In genomic region chr19:45468803-45469131, GRCh38 we compare ENCODE assay signal across 8 cellular contexts. TPM values are rescaled to one million over a fixed set of nuclear protein-coding genes. Genes with fewer than 3 reads are reported as not detected.
DNase-seq lines count a peak whose midpoint lies in the region; ATAC-seq lines count a peak whose summit lies in the region.

No MANE protein-coding gene starts in this region.

- ATAC-seq in HG03457 (IDR thresholded peaks at IDR 0.05; ENCODE audit: unreplicated experiment): peak; percentile 8
- ATAC-seq in activated naive CD8-positive, alpha-beta T cell treated with anti-CD3 and anti-CD28 coated beads, Interleukin-2, amount 10 ng/mL, durations not matched to agents 7 days and 5 days (ENCODE audit: low read depth): peak; percentile 19
- peak; percentile 51 to 58 for ATAC-seq in stimulated activated naive B cell treated with anti-CD40 and anti-IgM and Interleukin-4, amounts not matched to agents 10 μg/mL and 1 μg/mL and 100 μg/mL, for 72 hours (replicated peaks)

- H3K27ac ChIP-seq in iPS DF 6.9 (ENCODE audit: low read length): no peak overlapping the region

- H3K36me3 ChIP-seq in iPS DF 6.9 (ENCODE audit: control insufficient read depth, insufficient read depth, low read length): no peaks in the 10 kb centered on the region

- no peaks in the 10 kb centered on the region for H3K4me1 ChIP-seq in iPS DF 6.9 (ENCODE audit: control insufficient read depth, insufficient read depth, low read length)

- peak; percentile 68 for DNase-seq in SIG-M5 treated with dmso at 0.1 percent for 504 hours (lab: John Stamatoyannopoulos, UW; ENCODE audit: unreplicated experiment)
- no peak for DNase-seq in SIG-M5 (lab: John Stamatoyannopoulos, UW)
- DNase-seq in activated naive CD8-positive, alpha-beta T cell treated with anti-CD3 and anti-CD28 coated beads, Interleukin-2, amount 10 ng/mL, durations not matched to agents 7 days and 5 days: no peak
- DNase-seq in iPS DF 6.9 (ENCODE audit: low read depth, low spot score): no peak
- no peak for DNase-seq in stimulated activated naive B cell treated with anti-CD40 and anti-IgM and Interleukin-4, amounts not matched to agents 10 μg/mL and 1 μg/mL and 100 μg/mL, for 72 hours
- DNase-seq in amniotic stem cell (lab: John Stamatoyannopoulos, UW): no peak
- no peak for DNase-seq in kidney tubule cell (ENCODE audit: low spot score)

- H3K27me3 Mint-ChIP-seq in activated naive CD8-positive, alpha-beta T cell treated with anti-CD3 and anti-CD28 coated beads, Interleukin-2, amount 10 ng/mL, durations not matched to agents 7 days and 5 days: peaks cover 35% of the 10 kb centered on the region
- peaks cover 18 to 29% of the 10 kb centered on the region in 2 donors for H3K27me3 Mint-ChIP-seq in stimulated activated naive B cell treated with anti-CD40 and anti-IgM and Interleukin-4, amounts not matched to agents 10 μg/mL and 1 μg/mL and 100 μg/mL, for 72 hours

- no peaks in the 10 kb centered on the region for H3K27me3 ChIP-seq in iPS DF 6.9 (ENCODE audit: control insufficient read depth, insufficient read depth, low read length)

- no peaks in the 10 kb centered on the region for H3K9me3 Mint-ChIP-seq in activated naive CD8-positive, alpha-beta T cell treated with anti-CD3 and anti-CD28 coated beads, Interleukin-2, amount 10 ng/mL, durations not matched to agents 7 days and 5 days
- no peaks in the 10 kb centered on the region for H3K9me3 Mint-ChIP-seq in stimulated activated naive B cell treated with anti-CD40 and anti-IgM and Interleukin-4, amounts not matched to agents 10 μg/mL and 1 μg/mL and 100 μg/mL, for 72 hours

- H3K4me1 Mint-ChIP-seq in activated naive CD8-positive, alpha-beta T cell treated with anti-CD3 and anti-CD28 coated beads, Interleukin-2, amount 10 ng/mL, durations not matched to agents 7 days and 5 days: peaks cover 16% of the 10 kb centered on the region
- peaks cover 61 to 72% of the 10 kb centered on the region in 2 donors for H3K4me1 Mint-ChIP-seq in stimulated activated naive B cell treated with anti-CD40 and anti-IgM and Interleukin-4, amounts not matched to agents 10 μg/mL and 1 μg/mL and 100 μg/mL, for 72 hours

- no CpG with 5 or more reads among the region's 19 CpGs for WGBS in iPS DF 6.9 (ENCODE audit: insufficient coverage, insufficient read length)

- H3K27ac Mint-ChIP-seq in activated naive CD8-positive, alpha-beta T cell treated with anti-CD3 and anti-CD28 coated beads, Interleukin-2, amount 10 ng/mL, durations not matched to agents 7 days and 5 days: peak overlapping the region; percentile 97
- H3K27ac Mint-ChIP-seq in stimulated activated naive B cell treated with anti-CD40 and anti-IgM and Interleukin-4, amounts not matched to agents 10 μg/mL and 1 μg/mL and 100 μg/mL, for 72 hours: peak overlapping the region; percentile 99

- no peaks in the 10 kb centered on the region for H3K9me3 ChIP-seq in iPS DF 6.9 (ENCODE audit: control insufficient read depth, insufficient read depth, low read length)

- POLR2A ChIA-PET in activated naive CD8-positive, alpha-beta T cell treated with anti-CD3 and anti-CD28 coated beads, Interleukin-2, amount 10 ng/mL, durations not matched to agents 7 days and 5 days (lab: Charles Lee): interaction anchor here (0.9 to 4.8 kb wide), 16 partner anchors 8 to 177 kb away, joined by 3 to 60 read pairs (median 4); no protein-coding TSS in a partner anchor

- peak overlapping the region; percentile 55; the same call in 1 of the 2 replicates for H3K4me3 ChIP-seq in iPS DF 6.9 (ENCODE audit: low read length)

- H3K36me3 Mint-ChIP-seq in activated naive CD8-positive, alpha-beta T cell treated with anti-CD3 and anti-CD28 coated beads, Interleukin-2, amount 10 ng/mL, durations not matched to agents 7 days and 5 days: no peaks in the 10 kb centered on the region
- H3K36me3 Mint-ChIP-seq in stimulated activated naive B cell treated with anti-CD40 and anti-IgM and Interleukin-4, amounts not matched to agents 10 μg/mL and 1 μg/mL and 100 μg/mL, for 72 hours: peaks cover 7 to 25% of the 10 kb centered on the region in 2 donors

- H3K4me3 Mint-ChIP-seq in activated naive CD8-positive, alpha-beta T cell treated with anti-CD3 and anti-CD28 coated beads, Interleukin-2, amount 10 ng/mL, durations not matched to agents 7 days and 5 days: peak overlapping the region; percentile 93
- H3K4me3 Mint-ChIP-seq in stimulated activated naive B cell treated with anti-CD40 and anti-IgM and Interleukin-4, amounts not matched to agents 10 μg/mL and 1 μg/mL and 100 μg/mL, for 72 hours: peak overlapping the region; percentile 91 to 93

RNA-seq across cellular contexts. Expression of gene FOSB, which starts 1.0 kb away (rescaled TPM):
- 10 to 100 TPM; 68.7 to 69.4 TPM for total RNA-seq in activated naive CD8-positive, alpha-beta T cell treated with anti-CD3 and anti-CD28 coated beads, Interleukin-2, amount 10 ng/mL, durations not matched to agents 7 days and 5 days

RNA-seq across cellular contexts. Expression of gene RTN2, which starts 28.1 kb away (rescaled TPM):
- total RNA-seq in activated naive CD8-positive, alpha-beta T cell treated with anti-CD3 and anti-CD28 coated beads, Interleukin-2, amount 10 ng/mL, durations not matched to agents 7 days and 5 days: 1 to 10 TPM; 3.0 to 3.3 TPM

RNA-seq across cellular contexts. Expression of gene PPM1N, which starts 29.5 kb away (rescaled TPM):
- total RNA-seq in activated naive CD8-positive, alpha-beta T cell treated with anti-CD3 and anti-CD28 coated beads, Interleukin-2, amount 10 ng/mL, durations not matched to agents 7 days and 5 days: 1 to 10 TPM; 5.8 to 6.1 TPM

RNA-seq across cellular contexts. Expression of gene VASP, which starts 38.5 kb away (rescaled TPM):
- total RNA-seq in activated naive CD8-positive, alpha-beta T cell treated with anti-CD3 and anti-CD28 coated beads, Interleukin-2, amount 10 ng/mL, durations not matched to agents 7 days and 5 days: 100 to 1,000 TPM; 166 to 180 TPM

RNA-seq across cellular contexts. Expression of gene ERCC1, which starts 45.0 kb away (rescaled TPM):
- 10 to 100 TPM; 63.1 to 63.3 TPM for total RNA-seq in activated naive CD8-positive, alpha-beta T cell treated with anti-CD3 and anti-CD28 coated beads, Interleukin-2, amount 10 ng/mL, durations not matched to agents 7 days and 5 days
